Comparison of ENCODE assay signal across 9 cellular contexts in the genomic region with DNA sequence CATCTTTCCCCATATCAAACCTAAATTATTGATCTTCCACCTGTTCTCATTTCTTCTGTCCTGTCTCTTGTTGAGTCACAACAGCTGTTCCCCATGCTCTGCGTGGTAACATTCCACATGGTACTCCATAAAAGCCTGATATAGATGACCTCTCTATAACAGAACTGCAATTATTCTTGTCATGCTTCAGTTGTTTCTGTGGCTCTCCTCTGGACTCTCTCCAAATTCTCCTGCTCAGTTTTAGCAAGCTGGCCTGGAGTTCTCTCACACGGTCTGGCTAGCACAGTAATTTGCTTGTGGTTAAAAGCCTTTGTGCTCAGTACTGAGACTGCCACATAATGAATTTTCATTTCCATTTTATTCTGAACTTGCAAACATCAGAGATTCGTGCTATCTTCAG. TPM values are rescaled to one million over a fixed set of nuclear protein-coding genes. Genes with fewer than 3 reads are reported as not detected.
DNase-seq lines count a peak whose midpoint lies in the region; ATAC-seq and TF ChIP-seq lines count a peak whose summit lies in the region.
"Had no signal": no experiment of that assay in that cellular context is flagged by ENCODE, and none has a peak within 500 bp of the region (broad histone marks: within the 10 kb centered on the region; RNA-seq: fewer than 3 reads in every experiment).

No MANE protein-coding gene starts in this region.

- no peak overlapping the region for H3K4me3 Mint-ChIP-seq in Caco-2 (ENCODE audit: unreplicated experiment)
- H3K4me3 Mint-ChIP-seq in activated CD4-positive, alpha-beta T cell treated with anti-CD3 and anti-CD28 coated beads, Interleukin-2, amount 10 ng/mL, durations not matched to agents 24 days and 14 days = no peak overlapping the region
- H3K4me3 Mint-ChIP-seq: activated naive CD8-positive, alpha-beta T cell treated with anti-CD3 and anti-CD28 coated beads, Interleukin-2, amount 10 ng/mL, durations not matched to agents 7 days and 5 days had no signal

- BruUV-seq in Caco-2 (replicated peaks; lab: Mats Ljungman, UMichigan) = no TSS peak

- no peak overlapping the region for H3K27ac Mint-ChIP-seq in Caco-2 (ENCODE audit: unreplicated experiment)
- H3K27ac Mint-ChIP-seq in activated CD4-positive, alpha-beta T cell treated with anti-CD3 and anti-CD28 coated beads, Interleukin-2, amount 10 ng/mL, durations not matched to agents 24 days and 14 days = no peak overlapping the region
- H3K27ac Mint-ChIP-seq: activated naive CD8-positive, alpha-beta T cell treated with anti-CD3 and anti-CD28 coated beads, Interleukin-2, amount 10 ng/mL, durations not matched to agents 7 days and 5 days had no signal

- CTCF ChIA-PET in Caco-2 (lab: Charles Lee) = no interaction called here

- POLR2A ChIA-PET in Caco-2 (lab: Charles Lee) = no interaction called here

- no peak for TF ChIP-seq CTCF in Caco-2 (IDR thresholded peaks at IDR 0.05; ENCODE audit: insufficient read depth in 1 of 2, low read depth in 1 of 2, low read length in 1 of 2, severe bottlenecking in 1 of 2, unreplicated experiment in 1 of 2)

- no peaks in the 10 kb centered on the region for H3K36me3 Mint-ChIP-seq in Caco-2 (ENCODE audit: insufficient read depth, unreplicated experiment)
- peaks cover 7% of the 10 kb centered on the region for H3K36me3 Mint-ChIP-seq in activated CD4-positive, alpha-beta T cell treated with anti-CD3 and anti-CD28 coated beads, Interleukin-2, amount 10 ng/mL, durations not matched to agents 24 days and 14 days (ENCODE audit: low read depth)

- no peaks in the 10 kb centered on the region for H3K4me1 ChIP-seq in Caco-2

- peak; percentile 51 for ATAC-seq in HG03354 (IDR thresholded peaks at IDR 0.05; ENCODE audit: poor library complexity, severe bottlenecking, unreplicated experiment)
- peak; percentile 77 for ATAC-seq in SK-N-SH treated with all-trans-retinoic acid at 6 μM for 48 hours
- no peak for ATAC-seq in GM21528 (IDR thresholded peaks at IDR 0.05; ENCODE audit: low FRiP score, unreplicated experiment)

- no peak overlapping the region for H3K4me3 ChIP-seq in Caco-2 (ENCODE audit: low read depth, low read length)

- DNase-seq in Daoy (ENCODE audit: low read depth) (peak; percentile 74), kidney tubule cell (ENCODE audit: low spot score) (peak; percentile 97), Caco-2 (no peak), NCI-H1436 treated with DMSO at 0.1 percent for 48 hours (lab: John Stamatoyannopoulos, UW) (no peak)
- no peak for DNase-seq in activated CD4-positive, alpha-beta T cell treated with anti-CD3 and anti-CD28 coated beads, Interleukin-2, amount 10 ng/mL, durations not matched to agents 24 days and 14 days
- DNase-seq: activated naive CD8-positive, alpha-beta T cell treated with anti-CD3 and anti-CD28 coated beads, Interleukin-2, amount 10 ng/mL, durations not matched to agents 7 days and 5 days had no signal

- no peaks in the 10 kb centered on the region for H3K27me3 Mint-ChIP-seq in Caco-2 (ENCODE audit: insufficient read depth, unreplicated experiment)
- H3K27me3 Mint-ChIP-seq in activated CD4-positive, alpha-beta T cell treated with anti-CD3 and anti-CD28 coated beads, Interleukin-2, amount 10 ng/mL, durations not matched to agents 24 days and 14 days = no peaks in the 10 kb centered on the region
- H3K27me3 Mint-ChIP-seq: activated naive CD8-positive, alpha-beta T cell treated with anti-CD3 and anti-CD28 coated beads, Interleukin-2, amount 10 ng/mL, durations not matched to agents 7 days and 5 days had no signal

- intact Hi-C loops in Caco-2 (cut with micrococcal nuclease; ENCODE audit: unreplicated experiment) = no loop called here
- intact Hi-C loops in activated CD4-positive, alpha-beta T cell treated with anti-CD3 and anti-CD28 coated beads, Interleukin-2, amount 10 ng/mL, durations not matched to agents 24 days and 14 days (cut with micrococcal nuclease) = no loop called here

- no peaks in the 10 kb centered on the region for H3K36me3 ChIP-seq in Caco-2 (ENCODE audit: control insufficient read depth, insufficient read depth, low read length)

- no peaks in the 10 kb centered on the region for H3K27me3 ChIP-seq in Caco-2 (replicated peaks; ENCODE audit: control insufficient read depth, insufficient read depth, low read length)

- H3K9me3 Mint-ChIP-seq in Caco-2 (ENCODE audit: unreplicated experiment) = no peaks in the 10 kb centered on the region
- no peaks in the 10 kb centered on the region for H3K9me3 Mint-ChIP-seq in activated CD4-positive, alpha-beta T cell treated with anti-CD3 and anti-CD28 coated beads, Interleukin-2, amount 10 ng/mL, durations not matched to agents 24 days and 14 days
- H3K9me3 Mint-ChIP-seq: activated naive CD8-positive, alpha-beta T cell treated with anti-CD3 and anti-CD28 coated beads, Interleukin-2, amount 10 ng/mL, durations not matched to agents 7 days and 5 days had no signal

- no peaks in the 10 kb centered on the region for H3K9me3 ChIP-seq in Caco-2

- no peaks in the 10 kb centered on the region for H3K4me1 Mint-ChIP-seq in Caco-2 (ENCODE audit: low read depth, unreplicated experiment)
- peaks cover 3% of the 10 kb centered on the region for H3K4me1 Mint-ChIP-seq in activated CD4-positive, alpha-beta T cell treated with anti-CD3 and anti-CD28 coated beads, Interleukin-2, amount 10 ng/mL, durations not matched to agents 24 days and 14 days
- H3K4me1 Mint-ChIP-seq: activated naive CD8-positive, alpha-beta T cell treated with anti-CD3 and anti-CD28 coated beads, Interleukin-2, amount 10 ng/mL, durations not matched to agents 7 days and 5 days had no signal

TF ChIP-seq in SK-N-SH treated with all-trans-retinoic acid at 6 μM for 48 hours, 23 proteins besides CTCF, POLR2A, EP300 and RAD21:
- TF ChIP-seq ARNTL (CRISPR knock-in tag; IDR thresholded peaks at IDR 0.05; ENCODE audit: borderline replicate concordance, low read depth) (no peak), OSR1 (CRISPR knock-in tag; IDR thresholded peaks at IDR 0.05) (no peak), ISL1 (CRISPR knock-in tag; IDR thresholded peaks at IDR 0.05) (peak; percentile 27; the same call in 1 of the 2 replicates)
- TF ChIP-seq, protein P1, sequence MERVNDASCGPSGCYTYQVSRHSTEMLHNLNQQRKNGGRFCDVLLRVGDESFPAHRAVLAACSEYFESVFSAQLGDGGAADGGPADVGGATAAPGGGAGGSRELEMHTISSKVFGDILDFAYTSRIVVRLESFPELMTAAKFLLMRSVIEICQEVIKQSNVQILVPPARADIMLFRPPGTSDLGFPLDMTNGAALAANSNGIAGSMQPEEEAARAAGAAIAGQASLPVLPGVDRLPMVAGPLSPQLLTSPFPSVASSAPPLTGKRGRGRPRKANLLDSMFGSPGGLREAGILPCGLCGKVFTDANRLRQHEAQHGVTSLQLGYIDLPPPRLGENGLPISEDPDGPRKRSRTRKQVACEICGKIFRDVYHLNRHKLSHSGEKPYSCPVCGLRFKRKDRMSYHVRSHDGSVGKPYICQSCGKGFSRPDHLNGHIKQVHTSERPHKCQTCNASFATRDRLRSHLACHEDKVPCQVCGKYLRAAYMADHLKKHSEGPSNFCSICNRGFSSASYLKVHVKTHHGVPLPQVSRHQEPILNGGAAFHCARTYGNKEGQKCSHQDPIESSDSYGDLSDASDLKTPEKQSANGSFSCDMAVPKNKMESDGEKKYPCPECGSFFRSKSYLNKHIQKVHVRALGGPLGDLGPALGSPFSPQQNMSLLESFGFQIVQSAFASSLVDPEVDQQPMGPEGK (CRISPR knock-in tag; IDR thresholded peaks at IDR 0.05; ENCODE audit: borderline replicate concordance) = no peak

RNA-seq across cellular contexts. Expression of a gene that starts 10.6 kb away (rescaled TPM):
- 0.42 and 1.5 TPM in 2 replicates for total RNA-seq in Daoy (2014; rRNA removed; shearing (Covaris generic))
- 0.23 TPM in 1 of 2 replicates, not detected in the other for total RNA-seq in Caco-2 (2022)
- 0.23 and 0.57 TPM in 2 replicates for total RNA-seq in activated CD4-positive, alpha-beta T cell treated with anti-CD3 and anti-CD28 coated beads, Interleukin-2, amount 10 ng/mL, durations not matched to agents 24 days and 14 days

RNA-seq across cellular contexts. Expression of a gene that starts 55.7 kb away (rescaled TPM):
- total RNA-seq in Daoy (2014; rRNA removed; shearing (Covaris generic)) = 18.2 and 49.1 TPM in 2 replicates
- 12.6 and 14.5 TPM in 2 replicates for total RNA-seq in Caco-2 (2022)
- 24.3 and 25.5 TPM in 2 replicates for total RNA-seq in activated CD4-positive, alpha-beta T cell treated with anti-CD3 and anti-CD28 coated beads, Interleukin-2, amount 10 ng/mL, durations not matched to agents 24 days and 14 days

RNA-seq across cellular contexts. Expression of a gene that starts 55.9 kb away (rescaled TPM):
- total RNA-seq in Daoy (2014; rRNA removed; shearing (Covaris generic)) = 27.5 TPM in 2 replicates
- 9.5 and 10.1 TPM in 2 replicates for total RNA-seq in Caco-2 (2022)
- total RNA-seq in activated CD4-positive, alpha-beta T cell treated with anti-CD3 and anti-CD28 coated beads, Interleukin-2, amount 10 ng/mL, durations not matched to agents 24 days and 14 days = 16.0 and 17.2 TPM in 2 replicates

Comparison
In these comparisons a context has a peak if more than half of its experiments do, and no peak if none do; other contexts are left out.
1. DNase-seq: peak in Daoy (single experiment) and kidney tubule cell (single experiment); none in Caco-2 (0 of 2), activated CD4-positive, alpha-beta T cell treated with anti-CD3 and anti-CD28 coated beads, Interleukin-2, amount 10 ng/mL, durations not matched to agents 24 days and 14 days (single experiment) and NCI-H1436 treated with DMSO at 0.1 percent for 48 hours (single experiment).